In the genomic region with DNA sequence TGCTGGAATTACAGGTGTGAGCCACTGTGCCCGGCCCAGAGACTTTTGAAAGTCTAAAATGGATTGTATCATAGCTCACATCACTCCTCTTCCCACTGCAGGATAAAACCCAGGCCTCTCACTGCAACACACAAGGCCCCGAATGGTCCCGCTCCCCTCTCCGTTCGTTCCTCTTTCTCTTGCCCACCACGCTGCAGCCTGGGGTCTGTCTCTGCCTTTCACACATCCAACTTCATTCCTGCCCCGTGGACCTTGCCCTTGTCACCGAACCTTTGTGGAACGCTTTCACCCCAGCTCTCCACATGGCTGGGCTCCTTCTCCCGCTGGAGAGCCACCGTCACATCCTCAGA, we compare ENCODE assay signal across 17 cellular contexts. TPM values are rescaled to one million over a fixed set of nuclear protein-coding genes. Genes with fewer than 3 reads are reported as not detected.
A peak's percentile ranks its signal among the peaks of the same experiment; 100 is the strongest.
DNase-seq lines count a peak whose midpoint lies in the region; ATAC-seq, FAIRE-seq and TF ChIP-seq lines count a peak whose summit lies in the region.
"Had no signal": no experiment of that assay in that cellular context is flagged by ENCODE, and none has a peak within 500 bp of the region (broad histone marks: within the 10 kb centered on the region; RNA-seq: fewer than 3 reads in every experiment).

No MANE protein-coding gene starts in this region.

- H3K4me2 ChIP-seq in IMR-90 (ENCODE audit: low read depth, low read length) (no peak overlapping the region), H1 (ENCODE audit: insufficient read depth in 1 of 2, low read depth in 2 of 2, low read length in 2 of 2) (no peak overlapping the region)

- H3K23ac ChIP-seq in IMR-90 (ENCODE audit: low read depth, low read length) (no peak overlapping the region), H1 (ENCODE audit: insufficient read length) (no peak overlapping the region)

- H3K27me3 Mint-ChIP-seq in nephron (ENCODE audit: low read depth): no peaks in the 10 kb centered on the region
- H3K27me3 Mint-ChIP-seq: activated CD8-positive, alpha-beta T cell treated with anti-CD3 and anti-CD28 coated beads for 36 hours; activated T-helper 17 cell treated with anti-CD3 and anti-CD28 coated beads, Interleukin-2, amount 50 U/mL, for 72 hours; stimulated activated naive B cell treated with anti-CD40 and anti-IgM and Interleukin-4, amounts not matched to agents 10 μg/mL and 1 μg/mL and 100 μg/mL, for 72 hours had no signal

- H3K27ac ChIP-seq in IMR-90 (ENCODE audit: insufficient read depth, low read length): no peak overlapping the region
- no peak overlapping the region for H3K27ac ChIP-seq in H1 (ENCODE audit: low read depth, low read length)
- H3K27ac ChIP-seq in suprapubic skin: peak overlapping the region; percentile 100

- peaks cover 2% of the 10 kb centered on the region for H3K23me2 ChIP-seq in H1 (ENCODE audit: low read depth, low read length)

- no peak overlapping the region for H4K8ac ChIP-seq in IMR-90 (ENCODE audit: low read depth in 2 of 2, low read length in 2 of 2)
- H4K8ac ChIP-seq in H1 (ENCODE audit: extremely low read depth, insufficient read depth, low read length): peak overlapping the region; percentile 18; the same call in 1 of the 2 replicates

- no peak overlapping the region; the same call in 1 of the 2 replicates for H3K14ac ChIP-seq in IMR-90 (replicated peaks; ENCODE audit: low read depth, low read length)
- H3K14ac ChIP-seq in H1 (ENCODE audit: insufficient read length): no peak overlapping the region

- no peaks in the 10 kb centered on the region for H3K27me3 ChIP-seq in IMR-90 (ENCODE audit: control insufficient read depth, insufficient read depth, low read length)
- H3K27me3 ChIP-seq in H1 (replicated peaks in 1 of 4; ENCODE audit: control insufficient read depth in 3 of 4, extremely low read depth in 1 of 4, insufficient read depth in 3 of 4, low read length in 3 of 4): no peaks in the 10 kb centered on the region; a peak in 1 of 7 replicates
- H3K27me3 ChIP-seq in suprapubic skin: no peaks in the 10 kb centered on the region
- H3K27me3 ChIP-seq in H7 (ENCODE audit: control insufficient read depth, insufficient read depth, low read length): no peaks in the 10 kb centered on the region

- H4K20me1 ChIP-seq in IMR-90 (ENCODE audit: insufficient read depth, low read length) (peaks cover 29% of the 10 kb centered on the region), H1 (replicated peaks in 1 of 2; ENCODE audit: control insufficient read depth in 1 of 2, insufficient read depth in 2 of 2, low read length in 2 of 2) (no peaks in the 10 kb centered on the region)

- 82% methylated on average over 10 of the region's 11 CpGs; no CpG with 5 or more reads in 1 of the 2 experiments for WGBS in IMR-90 (ENCODE audit: extremely low coverage in 2 of 2, insufficient read length in 1 of 2), 2 experiments
- 90% methylated on average over 11 of the region's 11 CpGs; no CpG with 5 or more reads in 1 of the 2 experiments for WGBS in H1 (ENCODE audit: extremely low coverage in 1 of 2, insufficient coverage in 1 of 2, insufficient read length in 1 of 2, insufficient replicate concordance in 2 of 2, low coverage in 1 of 2, low lambda C conversion rate in 2 of 2, missing lambda C conversion rate in 1 of 2), 2 experiments
- 80% methylated on average over 11 of the region's 11 CpGs for WGBS in suprapubic skin

- TF ChIP-seq POLR2A in IMR-90 (IDR thresholded peaks at IDR 0.05; ENCODE audit: low read depth, low read length) (no peak), H1 (IDR thresholded peaks at IDR 0.05; ENCODE audit: control extremely low read depth in 1 of 2, low read depth in 2 of 2, low read length in 2 of 2) (no peak), suprapubic skin (IDR thresholded peaks at IDR 0.05) (no peak)

- H3K4ac ChIP-seq in IMR-90 (ENCODE audit: low read depth, low read length) (no peak overlapping the region), H1 (replicated peaks; ENCODE audit: insufficient read length, low read depth, low read length) (no peak overlapping the region)

- H2BK120ac ChIP-seq in IMR-90 (ENCODE audit: low read depth, low read length) (no peak overlapping the region; the same call in 1 of the 2 replicates), H1 (replicated peaks; ENCODE audit: low read depth, low read length) (no peak overlapping the region)

- POLR2A ChIA-PET in IMR-90 (lab: Charles Lee; ENCODE audit: unreplicated experiment) (no interaction called here), H1 (lab: Charles Lee; ENCODE audit: partially characterized antibody) (no interaction called here)

- H3K9me3 Mint-ChIP-seq in nephron: no peaks in the 10 kb centered on the region
- H3K9me3 Mint-ChIP-seq: activated CD8-positive, alpha-beta T cell treated with anti-CD3 and anti-CD28 coated beads for 36 hours; activated T-helper 17 cell treated with anti-CD3 and anti-CD28 coated beads, Interleukin-2, amount 50 U/mL, for 72 hours; immature natural killer cell; stimulated activated naive B cell treated with anti-CD40 and anti-IgM and Interleukin-4, amounts not matched to agents 10 μg/mL and 1 μg/mL and 100 μg/mL, for 72 hours had no signal

- H3K36me3 Mint-ChIP-seq in nephron (ENCODE audit: low read depth): no peaks in the 10 kb centered on the region

- H3K79me1 ChIP-seq in IMR-90 (ENCODE audit: low read depth in 1 of 2, low read length in 2 of 2): peaks cover 33 to 78% of the 10 kb centered on the region in 2 experiments; a peak in 3 of 4 replicates
- H3K79me1 ChIP-seq in H1 (ENCODE audit: low read depth, low read length): no peaks in the 10 kb centered on the region

- CTCF ChIA-PET in IMR-90 (lab: Yijun Ruan, JAX): interaction anchor here (1.5 kb wide), 1 partner anchor 21 kb away, joined by 3 read pairs; no protein-coding TSS in a partner anchor
- CTCF ChIA-PET in H1 (lab: Charles Lee; ENCODE audit: partially characterized antibody): interaction anchor here (1.0 to 1.8 kb wide), 4 partner anchors 10 to 24 kb away, joined by 3 to 7 read pairs (median 4); no protein-coding TSS in a partner anchor

- H3K4me3 ChIP-seq in IMR-90 (ENCODE audit: insufficient read depth, low read depth, low read length) (no peak overlapping the region), H1 (ENCODE audit: extremely low read depth in 1 of 4, insufficient read depth in 2 of 4, low read depth in 3 of 4, low read length in 4 of 4) (no peak overlapping the region), suprapubic skin (peak overlapping the region; percentile 25), H7 (ENCODE audit: insufficient read depth, low read depth, low read length) (no peak overlapping the region)
- H3K4me3 ChIP-seq: HAP-1, K562 had no signal

- no peak for TF ChIP-seq CTCF in IMR-90 (conservative IDR thresholded peaks at IDR 0.05; ENCODE audit: low read depth, low read length)
- TF ChIP-seq CTCF in H1 (IDR thresholded peaks at IDR 0.05; ENCODE audit: control extremely low read depth in 1 of 3, insufficient read depth in 1 of 3, low read depth in 1 of 3, low read length in 3 of 3): no peak
- no peak for TF ChIP-seq CTCF in nephron (IDR thresholded peaks at IDR 0.05; ENCODE audit: unreplicated experiment in 3 of 3)
- no peak for TF ChIP-seq CTCF in suprapubic skin (IDR thresholded peaks at IDR 0.05)

- H2AK5ac ChIP-seq in IMR-90 (ENCODE audit: low read depth, low read length) (no peak overlapping the region), H1 (ENCODE audit: low read depth, low read length) (no peak overlapping the region)

- BruUV-seq in IMR-90 (replicated peaks; lab: Mats Ljungman, UMichigan): no TSS peak

- H3K56ac ChIP-seq in IMR-90 (ENCODE audit: extremely low read depth, insufficient read depth, low read length): no peak overlapping the region
- H3K56ac ChIP-seq in H1 (replicated peaks; ENCODE audit: insufficient read length, low read depth, low read length): no peak overlapping the region

- H3K9me3 ChIP-seq in IMR-90 (ENCODE audit: control insufficient read depth, insufficient read depth, low read length) (no peaks in the 10 kb centered on the region), H1 (ENCODE audit: insufficient read depth in 2 of 2, low read depth in 1 of 2, low read length in 1 of 2) (no peaks in the 10 kb centered on the region), suprapubic skin (no peaks in the 10 kb centered on the region)
- H3K9me3 ChIP-seq: HAP-1 had no signal

- H2AFZ ChIP-seq in IMR-90 (replicated peaks; ENCODE audit: low read length, poor library complexity) (peak overlapping the region; percentile 8), H1 (ENCODE audit: low read length) (0 out of 2 replicates have a peak overlapping the region, but pooled peaks have one; percentile 62)

- ATAC-seq in IMR-90 (ENCODE audit: low read depth): no peak
- ATAC-seq: activated CD8-positive, alpha-beta T cell treated with anti-CD3 and anti-CD28 coated beads for 36 hours; activated T-helper 17 cell treated with anti-CD3 and anti-CD28 coated beads, Interleukin-2, amount 50 U/mL, for 72 hours; K562; stimulated activated naive B cell treated with anti-CD40 and anti-IgM and Interleukin-4, amounts not matched to agents 10 μg/mL and 1 μg/mL and 100 μg/mL, for 72 hours had no signal

- H2BK5ac ChIP-seq in IMR-90 (ENCODE audit: low read depth, low read length, poor library complexity, severe bottlenecking) (no peak overlapping the region), H1 (ENCODE audit: low read depth, low read length) (no peak overlapping the region)

- peaks cover 25% of the 10 kb centered on the region for H3K4me1 Mint-ChIP-seq in nephron

- H4K5ac ChIP-seq in IMR-90 (ENCODE audit: low read depth, low read length) (no peak overlapping the region), H1 (ENCODE audit: insufficient read length, low read depth, low read length) (no peak overlapping the region)

- dilution Hi-C loops in IMR-90 (cut with HindIII; ENCODE audit: low sequenced_read_pairs, unreplicated experiment): no loop called here

- H3K27ac Mint-ChIP-seq in nephron: peak overlapping the region; percentile 21 to 81 (median 77)
- H3K27ac Mint-ChIP-seq: activated CD8-positive, alpha-beta T cell treated with anti-CD3 and anti-CD28 coated beads for 36 hours; activated T-helper 17 cell treated with anti-CD3 and anti-CD28 coated beads, Interleukin-2, amount 50 U/mL, for 72 hours; immature natural killer cell; stimulated activated naive B cell treated with anti-CD40 and anti-IgM and Interleukin-4, amounts not matched to agents 10 μg/mL and 1 μg/mL and 100 μg/mL, for 72 hours had no signal

- intact Hi-C loops in IMR-90 (cut with micrococcal nuclease): no loop called here

- H3K36me3 ChIP-seq in IMR-90 (ENCODE audit: control insufficient read depth, insufficient read depth, low read length): peaks cover 22% of the 10 kb centered on the region
- no peaks in the 10 kb centered on the region for H3K36me3 ChIP-seq in H1 (ENCODE audit: control insufficient read depth in 2 of 4, insufficient read depth in 4 of 4, low read length in 3 of 4)
- H3K36me3 ChIP-seq in suprapubic skin: no peaks in the 10 kb centered on the region
- no peaks in the 10 kb centered on the region for H3K36me3 ChIP-seq in H7 (replicated peaks; ENCODE audit: control insufficient read depth, insufficient read depth, low read length)

- TF ChIP-seq RAD21 in IMR-90 (IDR thresholded peaks at IDR 0.05; ENCODE audit: low read length) (no peak), H1 (IDR thresholded peaks at IDR 0.05 in 1 of 2, conservative IDR thresholded peaks at IDR 0.05 in 1 of 2; ENCODE audit: low read depth in 2 of 2, low read length in 2 of 2) (no peak)

- DNase-seq in IMR-90 (no peak), H1 (ENCODE audit: low read depth in 1 of 2, low spot score in 2 of 2) (no peak), suprapubic skin (ENCODE audit: low spot score in 2 of 2) (no peak), H7 (no peak), hepatic stellate cell (ENCODE audit: low spot score) (no peak), NCI-H226 (no peak), NCI-H2196 treated with DMSO at 0.1 percent for 48 hours (lab: John Stamatoyannopoulos, UW; ENCODE audit: unreplicated experiment) (no peak)
- DNase-seq: activated CD8-positive, alpha-beta T cell treated with anti-CD3 and anti-CD28 coated beads for 36 hours; foreskin fibroblast; immature natural killer cell; NCI-H446; retina; stimulated activated naive B cell treated with anti-CD40 and anti-IgM and Interleukin-4, amounts not matched to agents 10 μg/mL and 1 μg/mL and 100 μg/mL, for 72 hours had no signal

- H3K9me1 ChIP-seq in IMR-90 (ENCODE audit: insufficient read depth, low read length): peaks cover 13% of the 10 kb centered on the region

- H2BK12ac ChIP-seq in H1 (ENCODE audit: low read depth, low read length): peak overlapping the region; percentile 68; the same call in 1 of the 2 replicates

- H2BK15ac ChIP-seq in IMR-90 (ENCODE audit: low read depth, low read length) (no peak overlapping the region), H1 (ENCODE audit: low read length) (peak overlapping the region; percentile 81; the same call in 1 of the 2 replicates)

- H2AK9ac ChIP-seq in IMR-90 (replicated peaks; ENCODE audit: low read depth, low read length, poor library complexity): no peak overlapping the region

- TF ChIP-seq EP300 in H1 (IDR thresholded peaks at IDR 0.05; ENCODE audit: borderline replicate concordance in 1 of 2, low read depth in 2 of 2, low read length in 2 of 2) (no peak), suprapubic skin (IDR thresholded peaks at IDR 0.05) (no peak)

- H2BK20ac ChIP-seq in IMR-90 (ENCODE audit: low read depth, low read length) (no peak overlapping the region), H1 (ENCODE audit: low read length) (no peak overlapping the region)

- H4K91ac ChIP-seq in IMR-90 (ENCODE audit: insufficient read depth, low read depth, low read length) (no peak overlapping the region), H1 (replicated peaks; ENCODE audit: insufficient read length, low read length) (peak overlapping the region; percentile 55)

- H3K18ac ChIP-seq in IMR-90 (ENCODE audit: low read depth, low read length) (no peak overlapping the region), H1 (ENCODE audit: extremely low read depth, low read length) (no peak overlapping the region)

- H3K79me2 ChIP-seq in H1 (ENCODE audit: control insufficient read depth in 1 of 2, insufficient read depth in 2 of 2, low read length in 2 of 2): no peaks in the 10 kb centered on the region

- in situ Hi-C loops in IMR-90 (cut with MboI; ENCODE audit: low sequenced_read_pairs): no loop called here

- H3K4me3 Mint-ChIP-seq in nephron: peak overlapping the region in 1 of 3 experiments; percentile 19
- H3K4me3 Mint-ChIP-seq: activated CD8-positive, alpha-beta T cell treated with anti-CD3 and anti-CD28 coated beads for 36 hours; activated T-helper 17 cell treated with anti-CD3 and anti-CD28 coated beads, Interleukin-2, amount 50 U/mL, for 72 hours; immature natural killer cell; stimulated activated naive B cell treated with anti-CD40 and anti-IgM and Interleukin-4, amounts not matched to agents 10 μg/mL and 1 μg/mL and 100 μg/mL, for 72 hours had no signal

- H3K9ac ChIP-seq in IMR-90 (ENCODE audit: low read depth, low read length) (no peak overlapping the region), H1 (replicated peaks in 1 of 4; ENCODE audit: extremely low read depth in 1 of 4, low read depth in 3 of 4, low read length in 3 of 4) (no peak overlapping the region; a peak in 1 of 7 replicates)

- peaks cover 18% of the 10 kb centered on the region for H3K4me1 ChIP-seq in IMR-90 (ENCODE audit: control insufficient read depth, insufficient read depth, low read length)
- peaks cover 0 to 3% (median 1%) of the 10 kb centered on the region in 4 experiments; a peak in 3 of 7 replicates for H3K4me1 ChIP-seq in H1 (replicated peaks in 1 of 4; ENCODE audit: control insufficient read depth in 3 of 4, insufficient read depth in 4 of 4, low read length in 3 of 4)
- H3K4me1 ChIP-seq in suprapubic skin: peaks cover 77% of the 10 kb centered on the region
- H3K4me1 ChIP-seq: HAP-1 had no signal

- no peak for FAIRE-seq in H1 (lab: Jason Lieb, UNC)
- FAIRE-seq: K562 had no signal

RNA-seq across cellular contexts. Expression of a gene that starts 42.6 kb away (rescaled TPM):
- 21.9 and 26.9 TPM in 2 replicates for total RNA-seq in IMR-90 (2012; rRNA removed)
- polyA plus RNA-seq in IMR-90 (2012; rRNA removed): 29.2 and 32.1 TPM in 2 replicates
- 19.6 and 28.1 TPM in 2 replicates for polyA plus RNA-seq in IMR-90 (2012; cell fraction: cytosol; rRNA removed)
- polyA plus RNA-seq in IMR-90 (2012; cell fraction: nucleus; rRNA removed; ENCODE audit: low replicate concordance): 23.6 and 45.1 TPM in 2 replicates
- 2.6 and 3.2 TPM in 2 replicates for total RNA-seq in H1 (2021; fragmentation: NEBNext Ultra II Directional; extraction: Animal tissue kit (Norgen Biotek cat#: 25700))
- 0.56 and 0.82 TPM in 2 replicates for polyA plus RNA-seq in H1 (2011; rRNA removed)
- 0.35 TPM for polyA plus RNA-seq in H1 (2011; cell fraction: cytosol; rRNA removed)
- 0.88 TPM for polyA plus RNA-seq in H1 (2011; cell fraction: nucleus; rRNA removed)
- polyA plus RNA-seq in H1 (2012, experiment 1 of 2): 2.1 to 4.3 TPM (median 3.5 TPM) in 4 replicates
- 2.9 TPM for polyA plus RNA-seq in H1 (2012, experiment 2 of 2)
- polyA plus RNA-seq in H1 (2013, experiment 1 of 2): 6.0 TPM
- 5.3 TPM for polyA plus RNA-seq in H1 (2013, experiment 2 of 2)
- polyA minus RNA-seq in H1 (2011; rRNA and poly(A)+ RNA removed): 0.34 and 0.41 TPM in 2 replicates
- polyA minus RNA-seq in H1 (2011; cell fraction: cytosol; rRNA and poly(A)+ RNA removed): 1.2 TPM
- 1.6 TPM for polyA minus RNA-seq in H1 (2011; cell fraction: nucleus; rRNA and poly(A)+ RNA removed)
- total RNA-seq in suprapubic skin: 100 to 1,000 TPM; 135 to 234 (median 194) TPM
- 1.7 and 2.2 TPM in 2 replicates for total RNA-seq in H7 (2014; rRNA removed; shearing (Covaris generic))
